In the genomic region with DNA sequence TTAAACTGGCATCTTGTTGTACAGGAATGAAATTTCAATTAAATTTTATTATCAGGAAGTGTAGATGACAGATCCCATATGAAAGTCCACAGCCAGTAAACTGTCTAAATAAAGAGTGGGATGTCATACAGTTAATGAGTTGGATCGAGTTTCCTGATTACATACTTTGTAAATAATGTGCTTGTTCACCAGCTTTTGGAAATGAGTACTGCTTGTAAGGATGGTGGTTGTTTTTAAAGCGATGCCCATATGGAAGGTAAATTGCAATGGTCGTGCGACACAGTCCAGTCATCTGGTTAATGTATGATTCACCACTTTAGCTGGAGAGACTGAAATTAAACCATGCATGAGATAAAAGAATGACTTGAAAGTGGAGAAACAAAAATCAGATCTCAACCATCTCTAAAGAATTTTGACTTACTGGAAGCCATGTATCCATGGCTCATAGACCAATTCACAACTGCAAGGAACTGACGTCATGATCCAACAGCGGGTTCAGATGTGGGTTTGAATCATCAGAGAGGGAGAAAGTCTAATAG, we compare ENCODE assay signal across 14 cellular contexts. TPM values are rescaled to one million over a fixed set of nuclear protein-coding genes. Genes with fewer than 3 reads are reported as not detected.
DNase-seq lines count a peak whose midpoint lies in the region; ATAC-seq, FAIRE-seq and TF ChIP-seq lines count a peak whose summit lies in the region.
"Had no signal": no experiment of that assay in that cellular context is flagged by ENCODE, and none has a peak within 500 bp of the region (broad histone marks: within the 10 kb centered on the region; RNA-seq: fewer than 3 reads in every experiment).

No MANE protein-coding gene starts in this region.

- H4K20me1 ChIP-seq in GM23248 (ENCODE audit: insufficient read depth) (no peaks in the 10 kb centered on the region), keratinocyte (ENCODE audit: control insufficient read depth, extremely low read depth, insufficient read depth, low read length) (no peaks in the 10 kb centered on the region)

- H3K79me2 ChIP-seq in GM23248 (ENCODE audit: insufficient read depth) (no peaks in the 10 kb centered on the region), keratinocyte (ENCODE audit: control insufficient read depth, insufficient read depth, low read length) (no peaks in the 10 kb centered on the region)

- no peak for ATAC-seq in T-cell (replicated peaks in 1 of 4)
- no peak for ATAC-seq in naive thymus-derived CD8-positive, alpha-beta T cell
- ATAC-seq in activated CD8-positive, alpha-beta T cell treated with anti-CD3 and anti-CD28 coated beads, Interleukin-2, amount 10 ng/mL, durations not matched to agents 7 days and 5 days: no peak
- ATAC-seq: stimulated activated naive CD8-positive, alpha-beta T cell treated with anti-CD3 and anti-CD28 coated beads, Interleukin-15, Interleukin-2, amounts not matched to agents 100 U/mL and 50 U/mL, for 24 hours had no signal

- H3K4me3 ChIP-seq in GM23248 (peak overlapping the region; percentile 32), keratinocyte (ENCODE audit: control insufficient read depth in 2 of 3, extremely low read depth in 1 of 3, insufficient read depth in 2 of 3, low read depth in 1 of 3, low read length in 3 of 3) (no peak overlapping the region)

- WGBS in GM23248 (ENCODE audit: low coverage in 1 of 2, low lambda C conversion rate in 2 of 2, missing lambda C conversion rate in 2 of 2), 2 experiments: 1% methylated on average over 6 of the region's 6 CpGs

- in situ Hi-C loops in GM23248 (cut with MboI): no loop called here

- H3K4me1 ChIP-seq in GM23248 (ENCODE audit: insufficient read depth): peaks cover 21% of the 10 kb centered on the region
- no peaks in the 10 kb centered on the region for H3K4me1 ChIP-seq in keratinocyte (ENCODE audit: control insufficient read depth, extremely low read depth, insufficient read depth, low read length)

- H3K27me3 ChIP-seq in GM23248 (replicated peaks; ENCODE audit: insufficient read depth) (no peaks in the 10 kb centered on the region), keratinocyte (ENCODE audit: control insufficient read depth, extremely low read depth, insufficient read depth, low read length) (no peaks in the 10 kb centered on the region)

- no peaks in the 10 kb centered on the region for H3K4me1 Mint-ChIP-seq in T-cell
- H3K4me1 Mint-ChIP-seq in naive thymus-derived CD8-positive, alpha-beta T cell: peaks cover 0 to 2% (median 0%) of the 10 kb centered on the region in 4 donors
- H3K4me1 Mint-ChIP-seq in activated CD8-positive, alpha-beta T cell treated with anti-CD3 and anti-CD28 coated beads, Interleukin-2, amount 10 ng/mL, durations not matched to agents 7 days and 5 days (ENCODE audit: low read depth): no peaks in the 10 kb centered on the region
- H3K4me1 Mint-ChIP-seq: naive B cell had no signal

- peak overlapping the region; percentile 9 for H2AFZ ChIP-seq in GM23248
- H2AFZ ChIP-seq in keratinocyte (ENCODE audit: control insufficient read depth, low read length): no peak overlapping the region

- H3K36me3 ChIP-seq in GM23248 (ENCODE audit: low read depth): no peaks in the 10 kb centered on the region
- no peaks in the 10 kb centered on the region for H3K36me3 ChIP-seq in keratinocyte (ENCODE audit: control insufficient read depth in 2 of 2, extremely low read depth in 1 of 2, insufficient read depth in 2 of 2, low read length in 2 of 2)

- no peaks in the 10 kb centered on the region for H3K36me3 Mint-ChIP-seq in T-cell
- no peaks in the 10 kb centered on the region for H3K36me3 Mint-ChIP-seq in naive thymus-derived CD8-positive, alpha-beta T cell
- H3K36me3 Mint-ChIP-seq in activated CD8-positive, alpha-beta T cell treated with anti-CD3 and anti-CD28 coated beads, Interleukin-2, amount 10 ng/mL, durations not matched to agents 7 days and 5 days (ENCODE audit: low read depth): no peaks in the 10 kb centered on the region
- H3K36me3 Mint-ChIP-seq: naive B cell had no signal

- no peaks in the 10 kb centered on the region for H3K9me3 Mint-ChIP-seq in T-cell
- no peaks in the 10 kb centered on the region for H3K9me3 Mint-ChIP-seq in naive thymus-derived CD8-positive, alpha-beta T cell
- H3K9me3 Mint-ChIP-seq in activated CD8-positive, alpha-beta T cell treated with anti-CD3 and anti-CD28 coated beads, Interleukin-2, amount 10 ng/mL, durations not matched to agents 7 days and 5 days (ENCODE audit: insufficient read depth): no peaks in the 10 kb centered on the region
- H3K9me3 Mint-ChIP-seq: naive B cell had no signal

- H3K27ac ChIP-seq in GM23248 (peak overlapping the region; percentile 62), VCaP (peak overlapping the region; percentile 40), keratinocyte (ENCODE audit: control insufficient read depth, insufficient read depth, low read length) (no peak overlapping the region)

- H3K27ac Mint-ChIP-seq in T-cell: no peak overlapping the region
- H3K27ac Mint-ChIP-seq in naive thymus-derived CD8-positive, alpha-beta T cell: no peak overlapping the region
- no peak overlapping the region for H3K27ac Mint-ChIP-seq in activated CD8-positive, alpha-beta T cell treated with anti-CD3 and anti-CD28 coated beads, Interleukin-2, amount 10 ng/mL, durations not matched to agents 7 days and 5 days
- H3K27ac Mint-ChIP-seq: naive B cell had no signal

- no peaks in the 10 kb centered on the region for H3K9me3 ChIP-seq in GM23248 (ENCODE audit: low read depth)
- no peaks in the 10 kb centered on the region for H3K9me3 ChIP-seq in keratinocyte (ENCODE audit: control insufficient read depth, low read depth, low read length)

- H3K9me1 ChIP-seq in keratinocyte (ENCODE audit: control insufficient read depth, extremely low read depth, insufficient read depth, low read length): no peaks in the 10 kb centered on the region

- POLR2A ChIA-PET in HEK293T (lab: Yijun Ruan, JAX) (no interaction called here), T-cell (lab: Charles Lee) (interaction anchor here in 1 of 2 donors (0.6 kb wide), 1 partner anchor 102 kb away, joined by 3 read pairs; no protein-coding TSS in a partner anchor)
- POLR2A ChIA-PET in naive thymus-derived CD8-positive, alpha-beta T cell (lab: Charles Lee): no interaction called here
- POLR2A ChIA-PET in activated CD8-positive, alpha-beta T cell treated with anti-CD3 and anti-CD28 coated beads, Interleukin-2, amount 10 ng/mL, durations not matched to agents 7 days and 5 days (lab: Charles Lee): no interaction called here

- no peaks in the 10 kb centered on the region for H3K9me2 ChIP-seq in GM23248 (ENCODE audit: insufficient read depth)

- peak; percentile 78 for DNase-seq in AG08395 (ENCODE audit: low spot score)
- DNase-seq in GM23248: peak; percentile 91
- no peak for DNase-seq in keratinocyte (ENCODE audit: low read depth, low spot score)
- no peak for DNase-seq in HEK293T (ENCODE audit: extremely low spot score)
- DNase-seq in T-cell: no peak
- DNase-seq in naive thymus-derived CD8-positive, alpha-beta T cell: no peak
- no peak for DNase-seq in activated CD8-positive, alpha-beta T cell treated with anti-CD3 and anti-CD28 coated beads, Interleukin-2, amount 10 ng/mL, durations not matched to agents 7 days and 5 days
- DNase-seq: activated CD4-positive, alpha-beta T cell treated with anti-CD3 and anti-CD28 coated beads for 48 hours; activated naive CD4-positive, alpha-beta T cell treated with Interleukin-2 at 50 U/mL for 16 hours; naive B cell; NCI-H2107; stimulated activated CD4-positive, alpha-beta T cell treated with anti-CD3 and anti-CD28 coated beads, Interleukin-15, amount 100 ng/mL, for 24 hours; stimulated activated naive CD8-positive, alpha-beta T cell treated with anti-CD3 and anti-CD28 coated beads, Interleukin-15, Interleukin-2, amounts not matched to agents 100 U/mL and 50 U/mL, for 24 hours had no signal

- CTCF ChIA-PET in HEK293T (lab: Yijun Ruan, JAX): interaction anchor here (0.8 kb wide), 1 partner anchor 26 kb away, joined by 4 read pairs; no protein-coding TSS in a partner anchor
- CTCF ChIA-PET in T-cell (lab: Charles Lee): no interaction called here
- CTCF ChIA-PET in activated CD8-positive, alpha-beta T cell treated with anti-CD3 and anti-CD28 coated beads, Interleukin-2, amount 10 ng/mL, durations not matched to agents 7 days and 5 days (lab: Charles Lee): no interaction called here

- H3K27me3 Mint-ChIP-seq in T-cell: peaks cover 1 to 5% of the 10 kb centered on the region in 2 donors
- H3K27me3 Mint-ChIP-seq in naive thymus-derived CD8-positive, alpha-beta T cell: peaks cover 0 to 2% (median 0%) of the 10 kb centered on the region in 5 donors
- peaks cover 9% of the 10 kb centered on the region for H3K27me3 Mint-ChIP-seq in activated CD8-positive, alpha-beta T cell treated with anti-CD3 and anti-CD28 coated beads, Interleukin-2, amount 10 ng/mL, durations not matched to agents 7 days and 5 days (ENCODE audit: low read depth)

- peak overlapping the region; percentile 29 for H3K4me2 ChIP-seq in GM23248 (ENCODE audit: unreplicated experiment)
- no peak overlapping the region for H3K4me2 ChIP-seq in keratinocyte (ENCODE audit: control insufficient read depth, extremely low read depth, insufficient read depth, low read depth, low read length)

- peak; percentile 26 for FAIRE-seq in keratinocyte (lab: Jason Lieb, UNC)

- dilution Hi-C loops in keratinocyte (cut with MboI; ENCODE audit: extremely low pct_ligation_motif_present, low sequenced_read_pairs): no loop called here

- no peak overlapping the region for H3K4me3 Mint-ChIP-seq in T-cell
- no peak overlapping the region for H3K4me3 Mint-ChIP-seq in naive thymus-derived CD8-positive, alpha-beta T cell
- no peak overlapping the region for H3K4me3 Mint-ChIP-seq in activated CD8-positive, alpha-beta T cell treated with anti-CD3 and anti-CD28 coated beads, Interleukin-2, amount 10 ng/mL, durations not matched to agents 7 days and 5 days
- H3K4me3 Mint-ChIP-seq: naive B cell had no signal

- peaks cover 24% of the 10 kb centered on the region for H3F3A ChIP-seq in GM23248 (ENCODE audit: insufficient read depth)

- TF ChIP-seq CTCF in VCaP (conservative IDR thresholded peaks at IDR 0.05) (no peak), keratinocyte (optimal IDR thresholded peaks at IDR 0.05 in 1 of 3, IDR thresholded peaks at IDR 0.05 in 1 of 3, conservative IDR thresholded peaks at IDR 0.05 in 1 of 3; ENCODE audit: extremely low read depth in 1 of 3, insufficient read depth in 2 of 3, low read length in 3 of 3) (no peak)

- H3K9ac ChIP-seq in GM23248 (peak overlapping the region; percentile 19; the same call in 1 of the 2 replicates), keratinocyte (ENCODE audit: control insufficient read depth, extremely low read depth, insufficient read depth, low read length) (no peak overlapping the region)

RNA-seq across cellular contexts. Expression of gene MAP10, which starts 48.8 kb away (rescaled TPM):
- 2.3 and 2.5 TPM in 2 replicates for total RNA-seq in GM23248 (2014; rRNA removed; shearing (Covaris generic))
- polyA plus RNA-seq in GM23248 (2016; fragmentation: Nextera tagmentation; extraction: Ambion mirVana): 1.5 and 1.7 TPM in 2 replicates
- polyA plus RNA-seq in keratinocyte: 0.50 to 0.71 TPM (median 0.67 TPM) in 3 replicates
- 0.21 TPM for polyA plus RNA-seq in keratinocyte (2011; ENCODE audit: low read depth)
- 0.38 and 0.84 TPM in 2 replicates for polyA plus RNA-seq in keratinocyte (2011; cell fraction: cytosol; rRNA removed)
- polyA plus RNA-seq in keratinocyte (2011; cell fraction: nucleus; rRNA removed): 0.80 and 1.0 TPM in 2 replicates
- 0.30 and 0.46 TPM in 2 replicates for polyA plus RNA-seq in keratinocyte (2012; ENCODE audit: low replicate concordance)
- polyA minus RNA-seq in keratinocyte: 0.33 to 0.74 TPM in 2 of 3 replicates, not detected in the other
- polyA minus RNA-seq in keratinocyte (2011; cell fraction: cytosol; rRNA and poly(A)+ RNA removed): not detected
- 0.63 and 1.2 TPM in 2 replicates for polyA minus RNA-seq in keratinocyte (2011; cell fraction: nucleus; rRNA and poly(A)+ RNA removed)
- total RNA-seq in T-cell: 1 to 10 TPM; 1.4 to 2.7 (median 1.5) TPM
- 1 to 10 TPM; 5.0 to 5.7 TPM for total RNA-seq in naive thymus-derived CD8-positive, alpha-beta T cell
- 1 to 10 TPM; 1.5 to 2.1 (median 1.9) TPM for polyA plus RNA-seq in naive thymus-derived CD8-positive, alpha-beta T cell
- 1 to 10 TPM; 3.1 TPM for total RNA-seq in activated CD8-positive, alpha-beta T cell treated with anti-CD3 and anti-CD28 coated beads, Interleukin-2, amount 10 ng/mL, durations not matched to agents 7 days and 5 days

Comparison
In these comparisons a context has a peak if more than half of its experiments do, and no peak if none do; other contexts are left out.
1. DNase-seq: peak in AG08395 (single experiment) and GM23248 (single experiment); none in keratinocyte (single experiment), HEK293T (single experiment), T-cell (0 of 34), naive thymus-derived CD8-positive, alpha-beta T cell (0 of 10) and activated CD8-positive, alpha-beta T cell treated with anti-CD3 and anti-CD28 coated beads, Interleukin-2, amount 10 ng/mL, durations not matched to agents 7 days and 5 days (single experiment).